Comparison of ENCODE assay signal across 20 cellular contexts in genomic region chr2:128693630-128694029, GRCh38.
A peak's percentile ranks its signal among the peaks of the same experiment; 100 is the strongest.
DNase-seq lines count a peak whose midpoint lies in the region; ATAC-seq, FAIRE-seq and TF ChIP-seq lines count a peak whose summit lies in the region.
"Had no signal": no experiment of that assay in that cellular context is flagged by ENCODE, and none has a peak within 500 bp of the region (broad histone marks: within the 10 kb centered on the region; RNA-seq: fewer than 3 reads in every experiment).

No MANE protein-coding gene starts in this region.

- no peaks in the 10 kb centered on the region for H3K4me1 ChIP-seq in astrocyte (ENCODE audit: insufficient read depth, low read length)
- H3K4me1 ChIP-seq in neuronal stem cell (ENCODE audit: control insufficient read depth in 2 of 2, insufficient read depth in 1 of 2, low read depth in 1 of 2, low read length in 2 of 2): no peaks in the 10 kb centered on the region

- no peak overlapping the region for H2BK15ac ChIP-seq in neuronal stem cell (ENCODE audit: low read length)

- H3K27me3 Mint-ChIP-seq in astrocyte (ENCODE audit: low read depth, unreplicated experiment): peaks cover 44% of the 10 kb centered on the region

- H2AK5ac ChIP-seq in neuronal stem cell (ENCODE audit: low read depth, low read length): peak overlapping the region; percentile 68

- H3K4me3 ChIP-seq in astrocyte (ENCODE audit: insufficient read depth, low read depth, low read length): no peak overlapping the region
- H3K4me3 ChIP-seq in neuronal stem cell (ENCODE audit: low read length in 2 of 2): peak overlapping the region in 1 of 2 donors; percentile 48
- H3K4me3 ChIP-seq: BLaER1, GM23338 had no signal

- DNase-seq in cardiac septum (ENCODE audit: low spot score) (peak; percentile 56), left cardiac atrium (no peak), astrocyte (ENCODE audit: low read depth) (no peak), neuronal stem cell (ENCODE audit: low spot score) (no peak), GOT3 (lab: John Stamatoyannopoulos, UW) (no peak), GM10266 (ENCODE audit: extremely low spot score) (no peak)
- DNase-seq: 8988T; CD4-positive, alpha-beta memory T cell; DMS153; DMS79 treated with DMSO at 0.1 percent for 48 hours; GF-D8; H9; IMR-90 had no signal

- FAIRE-seq in astrocyte (lab: Jason Lieb, UNC): no peak
- FAIRE-seq: GM12891, GM18507, HTR-8/SVneo had no signal

- H3K4me1 Mint-ChIP-seq in astrocyte (ENCODE audit: low read depth, unreplicated experiment): peaks cover 5% of the 10 kb centered on the region
- H3K4me1 Mint-ChIP-seq: CD14-positive monocyte; CD4-positive, alpha-beta memory T cell had no signal

- H4K8ac ChIP-seq in neuronal stem cell (ENCODE audit: low read depth, low read length): no peak overlapping the region

- no peak overlapping the region for H2BK12ac ChIP-seq in neuronal stem cell (ENCODE audit: low read length)

- H3K27ac ChIP-seq in astrocyte (ENCODE audit: low read depth, low read length) (no peak overlapping the region), neuronal stem cell (replicated peaks; ENCODE audit: low read length) (no peak overlapping the region)
- H3K27ac ChIP-seq: BLaER1 had no signal

- whole genome bisulfite sequencing in neuronal stem cell (ENCODE audit: extremely low coverage in 2 of 2, insufficient read length in 2 of 2, insufficient replicate concordance in 1 of 2), 2 donors: no CpG with 5 or more reads among the region's 8 CpGs

- TF ChIP-seq CTCF in astrocyte (IDR thresholded peaks at IDR 0.05; ENCODE audit: insufficient read depth, low read depth, low read length): no peak
- TF ChIP-seq CTCF in GM10266 (IDR thresholded peaks at IDR 0.05; ENCODE audit: control insufficient read depth, insufficient read depth, low read depth, missing control alignments): no peak

- peaks cover 3% of the 10 kb centered on the region for H3K27me3 ChIP-seq in astrocyte (ENCODE audit: insufficient read depth, low read length)
- H3K27me3 ChIP-seq in neuronal stem cell (ENCODE audit: control insufficient read depth in 3 of 3, insufficient read depth in 3 of 3, low read depth in 1 of 3, low read length in 3 of 3): no peaks in the 10 kb centered on the region
- H3K27me3 ChIP-seq: BLaER1 had no signal

- H3K36me3 ChIP-seq in astrocyte (ENCODE audit: insufficient read depth, low read length) (no peaks in the 10 kb centered on the region), neuronal stem cell (replicated peaks in 1 of 2; ENCODE audit: control insufficient read depth in 2 of 2, insufficient read depth in 2 of 2, low read length in 2 of 2) (no peaks in the 10 kb centered on the region)
- H3K36me3 ChIP-seq: BLaER1 had no signal

- peak overlapping the region; percentile 62 for H3K27ac Mint-ChIP-seq in astrocyte (ENCODE audit: unreplicated experiment)
- H3K27ac Mint-ChIP-seq: CD4-positive, alpha-beta memory T cell; GM23338 had no signal

- H4K91ac ChIP-seq in neuronal stem cell (ENCODE audit: low read depth, low read length, poor library complexity): no peak overlapping the region

- no peaks in the 10 kb centered on the region for H3K36me3 Mint-ChIP-seq in astrocyte (ENCODE audit: low read depth, unreplicated experiment)
- H3K36me3 Mint-ChIP-seq: CD4-positive, alpha-beta memory T cell had no signal

- intact Hi-C loops in cardiac septum (cut with DNase I) (no loop called here), left cardiac atrium (cut with DNase I) (no loop called here)

- H3K4me3 Mint-ChIP-seq in astrocyte (ENCODE audit: unreplicated experiment): no peak overlapping the region
- H3K4me3 Mint-ChIP-seq: CD14-positive monocyte; CD4-positive, alpha-beta memory T cell; GM23338; H9 had no signal

- H2BK5ac ChIP-seq in neuronal stem cell (ENCODE audit: low read length): no peak overlapping the region

- H3K4ac ChIP-seq in neuronal stem cell (ENCODE audit: low read length): no peak overlapping the region

- no peak overlapping the region for H3K4me2 ChIP-seq in astrocyte (ENCODE audit: low read length)
- H3K4me2 ChIP-seq in neuronal stem cell (ENCODE audit: insufficient read depth, low read length, poor library complexity, severe bottlenecking): no peak overlapping the region
- H3K4me2 ChIP-seq: GM23338 had no signal

- H3K14ac ChIP-seq in neuronal stem cell (ENCODE audit: low read length): no peak overlapping the region

- no peak overlapping the region for H2AFZ ChIP-seq in astrocyte (ENCODE audit: low read depth, low read length)
- peak overlapping the region; percentile 25 for H2AFZ ChIP-seq in neuronal stem cell (ENCODE audit: low read length)
- H2AFZ ChIP-seq: GM23338 had no signal

- no peak overlapping the region for H3K18ac ChIP-seq in neuronal stem cell (ENCODE audit: low read length)

- no peak overlapping the region for H3K23ac ChIP-seq in neuronal stem cell (ENCODE audit: low read depth, low read length, poor library complexity)

- no peaks in the 10 kb centered on the region for H3K9me3 ChIP-seq in astrocyte (ENCODE audit: insufficient read depth, low read depth, low read length)
- peaks cover 0 to 8% of the 10 kb centered on the region in 2 donors for H3K9me3 ChIP-seq in neuronal stem cell (replicated peaks in 1 of 2; ENCODE audit: control insufficient read depth in 2 of 2, insufficient read depth in 1 of 2, low read depth in 1 of 2, low read length in 2 of 2)

- H3K79me1 ChIP-seq in neuronal stem cell (ENCODE audit: low read depth, low read length): no peaks in the 10 kb centered on the region

- H3K9ac ChIP-seq in astrocyte (ENCODE audit: low read length) (no peak overlapping the region), neuronal stem cell (ENCODE audit: low read depth, low read length, poor library complexity) (no peak overlapping the region)
- H3K9ac ChIP-seq: BLaER1 had no signal

- H3K9me3 Mint-ChIP-seq in astrocyte (ENCODE audit: unreplicated experiment): no peaks in the 10 kb centered on the region
- H3K9me3 Mint-ChIP-seq: CD4-positive, alpha-beta memory T cell had no signal

- ATAC-seq in left cardiac atrium (no peak), GM18498 (IDR thresholded peaks at IDR 0.05; ENCODE audit: unreplicated experiment) (no peak)
- ATAC-seq: GM23338 had no signal

- no peaks in the 10 kb centered on the region for H3K79me2 ChIP-seq in astrocyte (ENCODE audit: insufficient read depth, low read length)

- no peaks in the 10 kb centered on the region for H4K20me1 ChIP-seq in astrocyte (ENCODE audit: insufficient read depth, low read length)
- H4K20me1 ChIP-seq: BLaER1 had no signal

- H2BK120ac ChIP-seq in neuronal stem cell (ENCODE audit: low read depth, low read length): no peak overlapping the region
